19 cellular contexts compared by ENCODE assay signal in genomic region chr2:170744248-170745002, GRCh38. TPM values are rescaled to one million over a fixed set of nuclear protein-coding genes. Genes with fewer than 3 reads are reported as not detected.
DNase-seq lines count a peak whose midpoint lies in the region; ATAC-seq and TF ChIP-seq lines count a peak whose summit lies in the region.
"Had no signal": no experiment of that assay in that cellular context is flagged by ENCODE, and none has a peak within 500 bp of the region (broad histone marks: within the 10 kb centered on the region; RNA-seq: fewer than 3 reads in every experiment).

No MANE protein-coding gene starts in this region.

- ATAC-seq in lung (ENCODE audit: insufficient read depth, low FRiP score) (no peak), HG02678 (IDR thresholded peaks at IDR 0.05; ENCODE audit: unreplicated experiment) (no peak), heart right ventricle (no peak)
- ATAC-seq: activated CD4-positive, alpha-beta T cell treated with anti-CD3 and anti-CD28 coated beads for 36 hours; Panc1 had no signal

- H3K27ac ChIP-seq in VCaP (peak overlapping the region; percentile 35), lung (ENCODE audit: low read depth in 1 of 2, low read length in 1 of 2) (peak overlapping the region in 1 of 2 donors; percentile 74), heart right ventricle (no peak overlapping the region)
- H3K27ac ChIP-seq: brain microvascular endothelial cell had no signal

- no peaks in the 10 kb centered on the region for H3K9me3 ChIP-seq in lung (ENCODE audit: control insufficient read depth in 2 of 2, insufficient read depth in 1 of 2, low read length in 1 of 2)
- no peaks in the 10 kb centered on the region for H3K9me3 ChIP-seq in heart right ventricle

- H3K27me3 ChIP-seq in lung (ENCODE audit: control insufficient read depth, insufficient read depth) (no peaks in the 10 kb centered on the region), heart right ventricle (peaks cover 0 to 27% (median 16%) of the 10 kb centered on the region in 7 donors)
- H3K27me3 ChIP-seq: brain microvascular endothelial cell had no signal

- TF ChIP-seq CTCF in VCaP (conservative IDR thresholded peaks at IDR 0.05) (no peak), lung (IDR thresholded peaks at IDR 0.05; ENCODE audit: control extremely low read depth, extremely low read depth) (no peak), heart right ventricle (IDR thresholded peaks at IDR 0.05) (no peak)

- DNase-seq in H4 (ENCODE audit: low spot score) (peak; percentile 39), NCI-H2029 treated with DMSO at 0.1 percent for 48 hours (lab: John Stamatoyannopoulos, UW) (peak; percentile 6), lung (ENCODE audit: low spot score) (peak; percentile 68), NCI-H524 (lab: John Stamatoyannopoulos, UW) (no peak), heart right ventricle (no peak), SHP77 (lab: John Stamatoyannopoulos, UW) (no peak)
- DNase-seq: activated CD4-positive, alpha-beta T cell treated with anti-CD3 and anti-CD28 coated beads for 36 hours; AML-193; brain microvascular endothelial cell; DMS79 treated with DMSO at 0.1 percent for 48 hours; effector CD8-positive, alpha-beta T cell; immature natural killer cell; Karpas-422 had no signal

- H3K36me3 ChIP-seq in lung (ENCODE audit: control insufficient read depth in 2 of 2, insufficient read depth in 2 of 2, low read length in 2 of 2) = no peaks in the 10 kb centered on the region
- no peaks in the 10 kb centered on the region for H3K36me3 ChIP-seq in heart right ventricle
- H3K36me3 ChIP-seq: brain microvascular endothelial cell had no signal

- 43 to 51% methylated on average over 14 of the region's 14 CpGs for WGBS in lung, 2 donors
- 89 to 91% methylated on average over 14 of the region's 14 CpGs for WGBS in heart right ventricle, 2 donors

- H3K4me3 ChIP-seq in lung (no peak overlapping the region), heart right ventricle (no peak overlapping the region)

- intact Hi-C loops in heart right ventricle (cut with DNase I) = no loop called here

- no peaks in the 10 kb centered on the region for H3K4me1 ChIP-seq in lung (ENCODE audit: control insufficient read depth in 2 of 2, insufficient read depth in 2 of 2, low read length in 2 of 2)
- H3K4me1 ChIP-seq in heart right ventricle = no peaks in the 10 kb centered on the region

RNA-seq across cellular contexts. Expression of gene ERICH2, which starts 25.8 kb away (rescaled TPM):
- 0.68 and 1.1 TPM in 2 replicates for total RNA-seq in H4 (2014; rRNA removed; shearing (Covaris generic))
- total RNA-seq in lung = 10 to 100 TPM in 1 of 2 donors, 1 to 10 TPM in 1; 5.6 to 17.0 TPM
- polyA plus RNA-seq in lung = 10 to 100 TPM in 1 of 2 donors, 1 to 10 TPM in 1; 4.6 to 34.9 TPM
- 1 to 10 TPM in 7 of 10 donors, under 1 TPM in 3; 0.46 to 2.3 (median 1.5) TPM for total RNA-seq in heart right ventricle
- under 1 TPM; 0.45 to 0.66 TPM for polyA plus RNA-seq in heart right ventricle
- total RNA-seq: activated CD4-positive, alpha-beta T cell treated with anti-CD3 and anti-CD28 coated beads for 36 hours; frontal cortex; mononuclear cell; osteocyte had no signal
- polyA plus RNA-seq: immature natural killer cell had no signal

RNA-seq across cellular contexts. Expression of gene SP5, which starts 29.3 kb away (rescaled TPM):
- total RNA-seq in H4 (2014; rRNA removed; shearing (Covaris generic)) = not detected in 2 replicates
- 1 to 10 TPM; 4.2 to 5.2 TPM for total RNA-seq in lung
- 1 to 10 TPM in 1 of 2 donors, under 1 TPM in 1; 0.45 to 1.6 TPM for polyA plus RNA-seq in lung
- under 1 TPM in 8 of 10 donors, not detected in 2; 0.15 to 0.97 (median 0.45) TPM for total RNA-seq in heart right ventricle
- under 1 TPM in 1 of 2 donors, not detected in 1; 0.12 TPM for polyA plus RNA-seq in heart right ventricle
- total RNA-seq: mononuclear cell, osteocyte had no signal
- polyA plus RNA-seq: immature natural killer cell had no signal

Comparison
In these comparisons a context has a peak if more than half of its experiments do, and no peak if none do; other contexts are left out.
1. DNase-seq: peak in H4 (single experiment), NCI-H2029 treated with DMSO at 0.1 percent for 48 hours (single experiment) and lung (single experiment); none in NCI-H524 (0 of 2), heart right ventricle (0 of 2) and SHP77 (0 of 2).